9 cellular contexts compared by ENCODE assay signal in genomic region chrX:16077811-16078210, GRCh38. TPM values are rescaled to one million over a fixed set of nuclear protein-coding genes. Genes with fewer than 3 reads are reported as not detected.
"Had no signal": no experiment of that assay in that cellular context is flagged by ENCODE, and none has a peak within 500 bp of the region (broad histone marks: within the 10 kb centered on the region; RNA-seq: fewer than 3 reads in every experiment).

No MANE protein-coding gene starts in this region.

- FAIRE-seq: H54, K562 had no signal

- DNase-seq: GM23248, H9, HCEC 1CT, IMR-90, KG1 had no signal

- H3K4me3 Mint-ChIP-seq: H9 had no signal

- H3K9ac ChIP-seq: GM23248 had no signal

- H3K27ac ChIP-seq: GM23248, HL-60 had no signal

- ATAC-seq: K562 had no signal

- H3K4me3 ChIP-seq: GM23248, K562 had no signal

- H2AFZ ChIP-seq: GM23248 had no signal

RNA-seq across cellular contexts. Expression of gene GRPR, which starts 45.6 kb away (rescaled TPM):
- total RNA-seq: GM23248, HT1080, K562 had no signal
